19 cellular contexts compared by ENCODE assay signal in the genomic region with DNA sequence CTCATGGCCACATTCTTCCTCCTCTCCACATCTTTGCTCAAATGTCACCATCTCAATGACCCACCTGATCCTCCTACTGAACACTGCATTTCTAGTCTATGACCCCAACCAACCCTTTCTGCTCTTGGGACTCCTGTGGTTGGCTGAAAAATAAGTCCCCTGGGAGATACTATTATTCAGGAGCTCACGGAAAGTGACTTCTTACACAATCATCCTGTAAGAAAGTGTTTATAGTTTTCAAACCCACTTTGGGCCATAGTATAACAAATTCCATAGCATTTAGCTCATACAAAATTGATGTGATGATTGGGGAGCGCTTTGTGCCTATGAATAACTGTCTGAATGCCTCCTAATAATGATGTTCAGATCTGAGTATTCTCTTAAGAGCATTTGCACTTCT.
"Had no signal": no experiment of that assay in that cellular context is flagged by ENCODE, and none has a peak within 500 bp of the region (broad histone marks: within the 10 kb centered on the region; RNA-seq: fewer than 3 reads in every experiment).

No MANE protein-coding gene starts in this region.

- H3K27ac Mint-ChIP-seq: activated CD4-positive, alpha-beta memory T cell treated with anti-CD3 and anti-CD28 coated beads for 36 hours; activated CD4-positive, alpha-beta T cell treated with anti-CD3 and anti-CD28 coated beads, Interleukin-2, amount 10 ng/mL, durations not matched to agents 7 days and 5 days; activated naive CD4-positive, alpha-beta T cell treated with anti-CD3 and anti-CD28 coated beads for 36 hours; activated naive CD8-positive, alpha-beta T cell treated with anti-CD3 and anti-CD28 coated beads for 36 hours; T-helper 17 cell had no signal

- DNase-seq: activated CD4-positive, alpha-beta memory T cell treated with anti-CD3 and anti-CD28 coated beads for 36 hours; activated CD4-positive, alpha-beta T cell treated with anti-CD3 and anti-CD28 coated beads, Interleukin-2, amount 10 ng/mL, durations not matched to agents 7 days and 5 days; activated CD4-positive, CD25-positive, alpha-beta regulatory T cell; activated CD8-positive, alpha-beta memory T cell treated with anti-CD3 and anti-CD28 coated beads for 24 hours; activated gamma-delta T cell; activated naive CD4-positive, alpha-beta T cell treated with anti-CD3 and anti-CD28 coated beads for 36 hours; activated naive CD8-positive, alpha-beta T cell treated with anti-CD3 and anti-CD28 coated beads for 36 hours; activated T-cell treated with anti-CD3 and anti-CD28 coated beads, Interleukin-2, amount 50 U/mL, for 4 hours; caudate nucleus; MM.1S; NCI-H1105; NCI-H1436; NCI-H1694 treated with DMSO at 0.1 percent for 48 hours; NCI-H2081; NCI-H510A treated with DMSO at 0.1 percent for 48 hours; NCI-H69; SHP77 treated with DMSO at 0.1 percent for 48 hours; T-helper 17 cell had no signal

- H3K36me3 Mint-ChIP-seq: activated CD4-positive, alpha-beta memory T cell treated with anti-CD3 and anti-CD28 coated beads for 36 hours; activated naive CD8-positive, alpha-beta T cell treated with anti-CD3 and anti-CD28 coated beads for 36 hours had no signal

- H3K4me3 Mint-ChIP-seq: activated CD4-positive, alpha-beta memory T cell treated with anti-CD3 and anti-CD28 coated beads for 36 hours; activated CD4-positive, alpha-beta T cell treated with anti-CD3 and anti-CD28 coated beads, Interleukin-2, amount 10 ng/mL, durations not matched to agents 7 days and 5 days; activated naive CD4-positive, alpha-beta T cell treated with anti-CD3 and anti-CD28 coated beads for 36 hours; activated naive CD8-positive, alpha-beta T cell treated with anti-CD3 and anti-CD28 coated beads for 36 hours; activated T-cell treated with anti-CD3 and anti-CD28 coated beads, Interleukin-2, amount 50 U/mL, for 4 hours; T-helper 17 cell had no signal

- H3K4me1 Mint-ChIP-seq: activated CD4-positive, alpha-beta T cell treated with anti-CD3 and anti-CD28 coated beads, Interleukin-2, amount 10 ng/mL, durations not matched to agents 7 days and 5 days; activated naive CD8-positive, alpha-beta T cell treated with anti-CD3 and anti-CD28 coated beads for 36 hours; T-helper 17 cell had no signal

- H3K27ac ChIP-seq: VCaP had no signal

- H3K9me3 Mint-ChIP-seq: activated CD4-positive, alpha-beta memory T cell treated with anti-CD3 and anti-CD28 coated beads for 36 hours; activated CD4-positive, alpha-beta T cell treated with anti-CD3 and anti-CD28 coated beads, Interleukin-2, amount 10 ng/mL, durations not matched to agents 7 days and 5 days; activated naive CD4-positive, alpha-beta T cell treated with anti-CD3 and anti-CD28 coated beads for 36 hours; activated naive CD8-positive, alpha-beta T cell treated with anti-CD3 and anti-CD28 coated beads for 36 hours; activated T-cell treated with anti-CD3 and anti-CD28 coated beads, Interleukin-2, amount 50 U/mL, for 4 hours had no signal

- H3K27me3 Mint-ChIP-seq: activated CD4-positive, alpha-beta memory T cell treated with anti-CD3 and anti-CD28 coated beads for 36 hours; activated CD4-positive, alpha-beta T cell treated with anti-CD3 and anti-CD28 coated beads, Interleukin-2, amount 10 ng/mL, durations not matched to agents 7 days and 5 days; T-helper 17 cell had no signal
